8 cellular contexts compared by ENCODE assay signal in genomic region chr6:149484733-149485700, GRCh38. TPM values are rescaled to one million over a fixed set of nuclear protein-coding genes. Genes with fewer than 3 reads are reported as not detected.
DNase-seq lines count a peak whose midpoint lies in the region; ATAC-seq and TF ChIP-seq lines count a peak whose summit lies in the region.

ZC3H12D (minus strand) TSS chr6:149485014; CDS start chr6:149474543, 10,471 bp downstream.

- TF ChIP-seq CTCF in AG04450 (IDR thresholded peaks at IDR 0.05; ENCODE audit: low read depth, low read length): 0 out of 2 replicates have a peak, but pooled peaks have one; percentile 9
- peak; percentile 34 for TF ChIP-seq CTCF in brain microvascular endothelial cell (IDR thresholded peaks at IDR 0.05; ENCODE audit: low read depth, low read length, missing control alignments)
- no peak for TF ChIP-seq CTCF in thoracic aorta (IDR thresholded peaks at IDR 0.05)
- TF ChIP-seq CTCF in WERI-Rb-1 (IDR thresholded peaks at IDR 0.05; ENCODE audit: low read depth, low read length): no peak

- peak; percentile 31 for ATAC-seq in HG03439 (IDR thresholded peaks at IDR 0.05; ENCODE audit: unreplicated experiment)
- no peak for ATAC-seq in thoracic aorta (ENCODE audit: insufficient number of reproducible peaks, low FRiP score, low read depth)

- POLR2A ChIA-PET in AG04450 (lab: Yijun Ruan, JAX): no interaction called here

- H3K27ac ChIP-seq in AG04450 (ENCODE audit: low read depth, low read length) (no peak within 1 kb of the TSS), brain microvascular endothelial cell (no peak within 1 kb of the TSS), muscle layer of duodenum (ENCODE audit: low read length) (peak within 1 kb of the TSS; percentile 77), thoracic aorta (peak within 1 kb of the TSS in 1 of 2 donors; percentile 11), WERI-Rb-1 (no peak within 1 kb of the TSS)

- no peaks in the 10 kb centered on the region for H3K27me3 ChIP-seq in AG04450 (ENCODE audit: control insufficient read depth, insufficient read depth, low read length)
- no peaks in the 10 kb centered on the region for H3K27me3 ChIP-seq in brain microvascular endothelial cell (replicated peaks)
- H3K27me3 ChIP-seq in muscle layer of duodenum (ENCODE audit: low read depth, low read length): no peaks in the 10 kb centered on the region
- H3K27me3 ChIP-seq in thoracic aorta (replicated peaks; ENCODE audit: insufficient read depth): no peaks in the 10 kb centered on the region
- no peaks in the 10 kb centered on the region for H3K27me3 ChIP-seq in WERI-Rb-1 (ENCODE audit: insufficient read depth, low read depth, severe bottlenecking)

- DNase-seq in AG04450 (ENCODE audit: low read depth, low spot score): no peak
- peak; percentile 44 for DNase-seq in T1000 (lab: John Stamatoyannopoulos, UW)
- peak; percentile 5 for DNase-seq in brain microvascular endothelial cell
- DNase-seq in thoracic aorta (ENCODE audit: low spot score): no peak
- DNase-seq in WERI-Rb-1: no peak

- H3K36me3 ChIP-seq in brain microvascular endothelial cell (replicated peaks) (no peaks in the 10 kb centered on the region), muscle layer of duodenum (ENCODE audit: control insufficient read depth in 1 of 2, insufficient read depth in 2 of 2, low read length in 2 of 2) (no peaks in the 10 kb centered on the region), thoracic aorta (no peaks in the 10 kb centered on the region), WERI-Rb-1 (no peaks in the 10 kb centered on the region)

- in situ Hi-C loops in brain microvascular endothelial cell (cut with HindIII; ENCODE audit: low pct_ligation_motif_present, low sequenced_read_pairs): no loop called here

- H3K4me1 ChIP-seq in muscle layer of duodenum (ENCODE audit: control insufficient read depth in 1 of 2, insufficient read depth in 2 of 2, low read length in 2 of 2) (peaks cover 0 to 5% of the 10 kb centered on the region in 2 donors), thoracic aorta (ENCODE audit: control insufficient read depth in 1 of 2, low read depth in 2 of 2) (peaks cover 0 to 7% of the 10 kb centered on the region in 2 donors)

- CTCF ChIA-PET in AG04450 (lab: Charles Lee): interaction anchor here (0.9 kb wide), 1 partner anchor 10 kb away, joined by 3 read pairs; no protein-coding TSS in a partner anchor

- H3K9me3 ChIP-seq in AG04450 (ENCODE audit: control insufficient read depth, insufficient read depth, low read length) (peaks cover 2% of the 10 kb centered on the region; the same call in 1 of the 2 replicates), muscle layer of duodenum (ENCODE audit: control insufficient read depth in 1 of 2, low read length in 2 of 2) (no peaks in the 10 kb centered on the region), thoracic aorta (no peaks in the 10 kb centered on the region), WERI-Rb-1 (ENCODE audit: severe bottlenecking) (no peaks in the 10 kb centered on the region)

- peak; percentile 66 for TF ChIP-seq POLR2A in GM19099 (IDR thresholded peaks at IDR 0.05; ENCODE audit: extremely low read depth, insufficient read length, low read depth)

- H3K4me3 ChIP-seq in AG04450 (ENCODE audit: low read depth, low read length) (no peak within 1 kb of the TSS), brain microvascular endothelial cell (ENCODE audit: low read depth, low read length) (peak within 1 kb of the TSS; percentile 3), muscle layer of duodenum (ENCODE audit: low read depth in 1 of 2, low read length in 2 of 2) (peak within 1 kb of the TSS in 1 of 2 donors; percentile 39), thoracic aorta (peak within 1 kb of the TSS; percentile 37), WERI-Rb-1 (ENCODE audit: low read depth, low read length) (no peak within 1 kb of the TSS)

RNA-seq across cellular contexts. Expression of gene ZC3H12D, which starts in this region (rescaled TPM):
- 0.01 and 0.02 TPM in 2 replicates for polyA plus RNA-seq in AG04450 (2011; rRNA removed)
- not detected in 2 replicates for polyA minus RNA-seq in AG04450 (2011; rRNA and poly(A)+ RNA removed)
- total RNA-seq in thoracic aorta: 1 to 10 TPM; 1.9 to 3.8 TPM

Comparison
In these comparisons a context has a peak if more than half of its experiments do, and no peak if none do; other contexts are left out.
1. DNase-seq: peak in T1000 (single experiment) and brain microvascular endothelial cell (single experiment); none in AG04450 (single experiment), thoracic aorta (single experiment) and WERI-Rb-1 (single experiment).
2. H3K4me3 ChIP-seq: peak in brain microvascular endothelial cell (single experiment) and thoracic aorta (single experiment); none in AG04450 (single experiment) and WERI-Rb-1 (single experiment).
3. CTCF ChIP-seq: peak in AG04450 (single experiment) and brain microvascular endothelial cell (single experiment); none in thoracic aorta (single experiment) and WERI-Rb-1 (single experiment).